8 cellular contexts compared by ENCODE assay signal in the genomic region with DNA sequence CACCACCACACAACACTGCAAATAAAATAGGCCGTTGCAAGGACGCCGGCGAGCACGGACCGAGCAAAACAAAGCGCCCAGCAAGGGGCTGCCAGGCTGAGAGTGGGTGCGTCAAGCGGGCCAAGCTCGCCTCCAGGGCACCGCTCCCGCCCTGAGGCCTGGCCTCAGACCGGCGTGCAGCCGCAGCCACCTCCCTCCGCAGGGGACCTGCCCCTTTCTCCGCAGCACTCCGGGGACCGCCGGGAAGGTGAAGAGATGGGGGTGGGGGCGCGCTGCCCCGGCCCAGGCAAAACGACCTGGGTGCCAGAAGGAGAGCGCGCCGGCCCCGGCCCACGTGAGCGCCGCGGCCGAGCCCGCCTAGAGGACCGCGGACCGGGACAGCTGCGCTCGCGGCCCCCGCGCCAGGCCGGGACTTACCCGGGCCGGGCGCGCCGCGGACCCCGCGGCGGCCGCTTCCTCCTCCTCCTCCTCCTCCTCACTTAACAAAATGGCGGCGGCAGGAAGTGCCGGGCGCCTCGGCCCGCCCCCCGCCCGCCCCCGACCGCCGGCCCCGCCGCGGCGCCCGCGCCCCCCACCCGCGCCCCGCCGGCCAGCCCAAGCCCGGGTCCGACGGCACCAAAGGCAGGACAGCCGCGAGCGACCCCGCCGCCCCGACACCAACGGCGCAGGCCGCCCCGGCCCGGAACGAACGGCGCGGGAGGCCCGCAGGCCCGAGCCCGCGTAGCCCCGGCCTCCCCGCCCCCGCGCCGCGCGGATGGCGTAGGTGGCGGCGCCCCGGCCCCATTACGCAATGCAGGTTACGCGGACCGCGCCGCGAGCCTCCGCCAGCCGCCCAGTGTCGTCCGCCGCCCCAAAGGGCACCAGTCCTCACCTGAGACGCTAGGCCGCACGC. TPM values are rescaled to one million over a fixed set of nuclear protein-coding genes. Genes with fewer than 3 reads are reported as not detected.
DNase-seq lines count a peak whose midpoint lies in the region; ATAC-seq and TF ChIP-seq lines count a peak whose summit lies in the region.

No MANE protein-coding gene starts in this region.

- H3K4me3 ChIP-seq in gastroesophageal sphincter (peak overlapping the region; percentile 79 to 93), thymus (ENCODE audit: low read length) (peak overlapping the region; percentile 100)

- peak overlapping the region; percentile 85 to 99 (median 94) for H3K27ac ChIP-seq in gastroesophageal sphincter
- peak overlapping the region; percentile 98 for H3K27ac ChIP-seq in thymus (ENCODE audit: low read depth)

- TF ChIP-seq EP300 in gastroesophageal sphincter (IDR thresholded peaks at IDR 0.05), result no peak

- WGBS in gastroesophageal sphincter (ENCODE audit: low coverage in 1 of 2), 2 donors, result 0% methylated on average over 1 to 18 of the region's 122 CpGs
- WGBS in thymus, result under 1% methylated on average over 122 of the region's 122 CpGs

- no peaks in the 10 kb centered on the region for H3K36me3 ChIP-seq in gastroesophageal sphincter
- no peaks in the 10 kb centered on the region for H3K36me3 ChIP-seq in thymus (ENCODE audit: control insufficient read depth, insufficient read depth)

- TF ChIP-seq CTCF in gastroesophageal sphincter (IDR thresholded peaks at IDR 0.05), result peak in 1 of 4 experiments; percentile 11
- TF ChIP-seq CTCF in omental fat pad (IDR thresholded peaks at IDR 0.05), result no peak

- H3K27me3 ChIP-seq in gastroesophageal sphincter, result no peaks in the 10 kb centered on the region
- H3K27me3 ChIP-seq in thymus (ENCODE audit: control insufficient read depth, insufficient read depth), result no peaks in the 10 kb centered on the region

- H3K9me3 ChIP-seq in gastroesophageal sphincter (no peaks in the 10 kb centered on the region), thymus (ENCODE audit: control insufficient read depth) (no peaks in the 10 kb centered on the region)

- ATAC-seq in HG03045 (IDR thresholded peaks at IDR 0.05; ENCODE audit: unreplicated experiment) (peak; percentile 46), gastroesophageal sphincter (peak; percentile 82), omental fat pad (ENCODE audit: low FRiP score) (peak; percentile 49)

- TF ChIP-seq POLR2A in gastroesophageal sphincter (IDR thresholded peaks at IDR 0.05), result no peak

- DNase-seq in NCI-H2081 (lab: John Stamatoyannopoulos, UW) (peak; percentile 21 to 23), NCI-H2081 treated with DMSO at 0.1 percent for 48 hours (lab: John Stamatoyannopoulos, UW) (no peak), RPMI7951 (ENCODE audit: low read depth) (peak; percentile 34), activated gamma-delta T cell (lab: John Stamatoyannopoulos, UW) (peak; percentile 56), omental fat pad (ENCODE audit: low spot score) (peak; percentile 38)

- H3K4me1 ChIP-seq in gastroesophageal sphincter (peaks cover 6 to 63% (median 34%) of the 10 kb centered on the region in 3 donors), thymus (ENCODE audit: control insufficient read depth, insufficient read depth, low read length) (peaks cover 11% of the 10 kb centered on the region)

RNA-seq across cellular contexts. Expression of a gene that starts 0.7 kb away (rescaled TPM):
- 8.3 and 9.1 TPM in 2 replicates for total RNA-seq in RPMI7951 (2014; rRNA removed; shearing (Covaris generic))
- total RNA-seq in gastroesophageal sphincter, result 10 to 100 TPM; 29.6 to 49.3 (median 34.4) TPM
- 10 to 100 TPM; 22.6 to 49.1 (median 30.1) TPM for total RNA-seq in omental fat pad
- polyA plus RNA-seq in thymus, result 26.0 TPM

RNA-seq across cellular contexts. Expression of a gene that starts 47.9 kb away (rescaled TPM):
- 9.5 and 11.6 TPM in 2 replicates for total RNA-seq in RPMI7951 (2014; rRNA removed; shearing (Covaris generic))
- total RNA-seq in gastroesophageal sphincter (10 to 100 TPM; 21.4 to 34.2 (median 28.0) TPM), omental fat pad (10 to 100 TPM; 17.5 to 45.6 (median 22.8) TPM)
- 25.4 TPM for polyA plus RNA-seq in thymus
